ENCODE assay signal across 8 cellular contexts in genomic region chr19:15452111-15453047, GRCh38. TPM values are rescaled to one million over a fixed set of nuclear protein-coding genes. Genes with fewer than 3 reads are reported as not detected.
A peak's percentile ranks its signal among the peaks of the same experiment; 100 is the strongest.
DNase-seq lines count a peak whose midpoint lies in the region; ATAC-seq and TF ChIP-seq lines count a peak whose summit lies in the region.

No MANE protein-coding gene starts in this region.

- no peaks in the 10 kb centered on the region for H3K9me3 Mint-ChIP-seq in activated T-cell treated with anti-CD3 and anti-CD28 coated beads, Interleukin-2, amount 50 U/mL, for 4 hours

- 18% methylated on average over 37 of the region's 37 CpGs for WGBS in liver
- 18 to 21% methylated on average over 28 to 29 of the region's 37 CpGs for WGBS in thyroid gland, 2 donors

- H3K4me1 ChIP-seq in duodenal mucosa (ENCODE audit: control insufficient read depth in 1 of 2, insufficient read depth in 2 of 2, low read length in 2 of 2) (peaks cover 4 to 28% of the 10 kb centered on the region in 2 donors), liver (ENCODE audit: control insufficient read depth in 4 of 4, insufficient read depth in 4 of 4, low read length in 3 of 4) (peaks cover 11 to 39% (median 30%) of the 10 kb centered on the region in 4 donors), thyroid gland (peaks cover 16 to 30% of the 10 kb centered on the region in 2 donors)

- H3K36me3 Mint-ChIP-seq in activated T-cell treated with anti-CD3 and anti-CD28 coated beads, Interleukin-2, amount 50 U/mL, for 4 hours (ENCODE audit: insufficient read depth) = peaks cover 28% of the 10 kb centered on the region

- H3K27me3 ChIP-seq in duodenal mucosa (ENCODE audit: control insufficient read depth in 1 of 2, insufficient read depth in 2 of 2, low read length in 2 of 2) (peaks cover 15 to 17% of the 10 kb centered on the region in 2 donors), liver (ENCODE audit: control insufficient read depth in 4 of 4, insufficient read depth in 4 of 4, low read length in 3 of 4) (no peaks in the 10 kb centered on the region), thyroid gland (peaks cover 9% of the 10 kb centered on the region)

- no peak overlapping the region for H3K4me3 Mint-ChIP-seq in activated T-cell treated with anti-CD3 and anti-CD28 coated beads, Interleukin-2, amount 50 U/mL, for 4 hours

- H3K4me3 ChIP-seq in duodenal mucosa (ENCODE audit: low read depth in 1 of 2, low read length in 2 of 2) (peak overlapping the region; percentile 62 to 66), liver (ENCODE audit: low read depth in 1 of 3, low read length in 3 of 3) (peak overlapping the region in 2 of 3 donors; percentile 45 to 53), thyroid gland (replicated peaks in 1 of 3) (peak overlapping the region in 1 of 3 donors; percentile 25)

- H3K27me3 Mint-ChIP-seq in activated T-cell treated with anti-CD3 and anti-CD28 coated beads, Interleukin-2, amount 50 U/mL, for 4 hours (ENCODE audit: low read depth) = no peaks in the 10 kb centered on the region

- intact Hi-C loops in thyroid gland (cut with DNase I) = no loop called here

- H3K9me3 ChIP-seq in duodenal mucosa (ENCODE audit: control insufficient read depth in 1 of 2, low read length in 2 of 2) (no peaks in the 10 kb centered on the region), liver (ENCODE audit: control insufficient read depth in 4 of 4, low read length in 3 of 4) (no peaks in the 10 kb centered on the region), thyroid gland (no peaks in the 10 kb centered on the region)

- peak overlapping the region; percentile 43 to 54 for H3K9ac ChIP-seq in duodenal mucosa (ENCODE audit: low read depth in 1 of 2, low read length in 2 of 2)
- no peak overlapping the region for H3K9ac ChIP-seq in liver (ENCODE audit: low read depth in 1 of 2, low read length in 2 of 2)

- no peak for TF ChIP-seq RAD21 in liver (IDR thresholded peaks at IDR 0.05)

- H3K4me1 Mint-ChIP-seq in activated T-cell treated with anti-CD3 and anti-CD28 coated beads, Interleukin-2, amount 50 U/mL, for 4 hours (ENCODE audit: low read depth) = peaks cover 20% of the 10 kb centered on the region

- DNase-seq in activated T-cell treated with anti-CD3 and anti-CD28 coated beads, Interleukin-2, amount 50 U/mL, for 48 hours = peak; percentile 55
- DNase-seq in activated T-cell treated with anti-CD3 and anti-CD28 coated beads, Interleukin-2, amount 50 U/mL, for 4 hours = no peak
- DNase-seq in NCI-H69 (lab: John Stamatoyannopoulos, UW) (peak; percentile 70), thyroid gland (peak; percentile 78 to 81)

- H3K27ac ChIP-seq in duodenal mucosa (ENCODE audit: low read depth, low read length) (no peak overlapping the region), liver (ENCODE audit: low read depth in 1 of 2, low read length in 2 of 2) (peak overlapping the region; percentile 9 to 52), thyroid gland (peak overlapping the region in 2 of 3 donors; percentile 6 to 26)

- H3K36me3 ChIP-seq in duodenal mucosa (ENCODE audit: control insufficient read depth in 1 of 2, insufficient read depth in 2 of 2, low read length in 2 of 2) (peaks cover 0 to 14% of the 10 kb centered on the region in 2 donors), liver (ENCODE audit: control insufficient read depth in 4 of 4, insufficient read depth in 3 of 4, low read depth in 1 of 4, low read length in 3 of 4) (no peaks in the 10 kb centered on the region), thyroid gland (no peaks in the 10 kb centered on the region)

- no peak for TF ChIP-seq CTCF in liver (IDR thresholded peaks at IDR 0.05; ENCODE audit: low read depth, low read length, missing input control)
- no peak for TF ChIP-seq CTCF in thyroid gland (IDR thresholded peaks at IDR 0.05)

- TF ChIP-seq POLR2A in thyroid gland (IDR thresholded peaks at IDR 0.05) = peak in 1 of 2 donors; percentile 64

- no peak for ATAC-seq in activated T-cell treated with anti-CD3 and anti-CD28 coated beads, Interleukin-2, amount 50 U/mL, for 4 hours
- ATAC-seq in HG02798 (IDR thresholded peaks at IDR 0.05; ENCODE audit: poor library complexity, unreplicated experiment) (no peak), HG03342 (IDR thresholded peaks at IDR 0.05; ENCODE audit: unreplicated experiment) (no peak)

TF ChIP-seq in liver, 16 proteins besides CTCF, POLR2A, EP300 and RAD21:
- peak; percentile 20 for TF ChIP-seq YY1 (IDR thresholded peaks at IDR 0.05)
- peak; percentile 32 for TF ChIP-seq NR2F2 (IDR thresholded peaks at IDR 0.05)
- TF ChIP-seq HNF4G (IDR thresholded peaks at IDR 0.05) = no peak
- TF ChIP-seq REST (IDR thresholded peaks at IDR 0.05) = peak; percentile 69
- peak in 1 of 2 donors; percentile 15 for TF ChIP-seq HNF4A (conservative IDR thresholded peaks at IDR 0.05)
- TF ChIP-seq GABPA (IDR thresholded peaks at IDR 0.05 in 1 of 2, conservative IDR thresholded peaks at IDR 0.05 in 1 of 2) = no peak
- peak; percentile 30 for TF ChIP-seq SP1 (IDR thresholded peaks at IDR 0.05)
- TF ChIP-seq TAF1 (conservative IDR thresholded peaks at IDR 0.05) = peak; percentile 77
TF ChIP-seq in liver: peak in this region for 6.

RNA-seq across cellular contexts. Expression of gene WIZ, which starts 2.6 kb away (rescaled TPM):
- 10 to 100 TPM; 50.5 to 54.4 (median 53.8) TPM for total RNA-seq in activated T-cell treated with anti-CD3 and anti-CD28 coated beads, Interleukin-2, amount 50 U/mL, for 4 hours
- total RNA-seq in liver (1 to 10 TPM; 7.5 to 9.6 TPM), thyroid gland (10 to 100 TPM; 23.0 to 48.5 (median 29.6) TPM)
- 10 to 100 TPM in 1 of 2 donors, 1 to 10 TPM in 1; 3.8 to 12.7 TPM for polyA plus RNA-seq in liver

RNA-seq across cellular contexts. Expression of gene RASAL3, which starts 12.0 kb away (rescaled TPM):
- 100 to 1,000 TPM in 2 of 3 donors, 10 to 100 TPM in 1; 91.0 to 112 (median 106) TPM for total RNA-seq in activated T-cell treated with anti-CD3 and anti-CD28 coated beads, Interleukin-2, amount 50 U/mL, for 4 hours
- total RNA-seq in liver (1 to 10 TPM; 1.3 to 1.5 TPM), thyroid gland (1 to 10 TPM; 2.6 to 4.4 (median 3.7) TPM)
- under 1 TPM; 0.76 to 0.91 TPM for polyA plus RNA-seq in liver

RNA-seq across cellular contexts. Expression of gene PGLYRP2, which starts 26.9 kb away (rescaled TPM):
- under 1 TPM in 1 of 3 donors, not detected in 2; 0.08 TPM for total RNA-seq in activated T-cell treated with anti-CD3 and anti-CD28 coated beads, Interleukin-2, amount 50 U/mL, for 4 hours
- total RNA-seq in liver (10 to 100 TPM in 1 of 2 donors, 1 to 10 TPM in 1; 9.9 to 68.5 TPM), thyroid gland (not detected)
- 100 to 1,000 TPM; 116 to 134 TPM for polyA plus RNA-seq in liver

RNA-seq across cellular contexts. Expression of gene AKAP8L, which starts 33.6 kb away (rescaled TPM):
- total RNA-seq in activated T-cell treated with anti-CD3 and anti-CD28 coated beads, Interleukin-2, amount 50 U/mL, for 4 hours = 10 to 100 TPM; 65.3 to 67.6 (median 65.5) TPM
- total RNA-seq in liver (10 to 100 TPM; 65.3 to 67.1 TPM), thyroid gland (100 to 1,000 TPM; 122 to 272 (median 204) TPM)
- 10 to 100 TPM; 16.4 to 20.5 TPM for polyA plus RNA-seq in liver

RNA-seq across cellular contexts. Expression of gene CYP4F22, which starts 55.9 kb away (rescaled TPM):
- total RNA-seq in activated T-cell treated with anti-CD3 and anti-CD28 coated beads, Interleukin-2, amount 50 U/mL, for 4 hours = under 1 TPM; 0.57 to 0.82 (median 0.78) TPM
- total RNA-seq in liver (1 to 10 TPM in 1 of 2 donors, under 1 TPM in 1; 0.42 to 2.1 TPM), thyroid gland (under 1 TPM in 1 of 4 donors, not detected in 3; 0.11 TPM)
- polyA plus RNA-seq in liver = 1 to 10 TPM; 1.7 to 3.9 TPM

Comparison
In these comparisons a context has a peak if more than half of its experiments do, and no peak if none do; other contexts are left out.
1. H3K9ac ChIP-seq: peak in duodenal mucosa (2 of 2); none in liver (0 of 2).
2. RNA of gene RASAL3, which starts 12.0 kb away (total RNA-seq): 91.0 to 112 TPM in activated T-cell treated with anti-CD3 and anti-CD28 coated beads, Interleukin-2, amount 50 U/mL, for 4 hours; 2.6 to 4.4 TPM in thyroid gland and 1.3 to 1.5 TPM in liver; every median in the first group is over 10 times any median in the second.
3. RNA of gene PGLYRP2, which starts 26.9 kb away (total RNA-seq): 9.9 to 68.5 TPM in liver; 0.08 TPM in activated T-cell treated with anti-CD3 and anti-CD28 coated beads, Interleukin-2, amount 50 U/mL, for 4 hours and not detected in thyroid gland; every median in the first group is over 10 times any median in the second.